Comparison of ENCODE assay signal across 11 cellular contexts in genomic region chr7:138662066-138663061, GRCh38. TPM values are rescaled to one million over a fixed set of nuclear protein-coding genes. Genes with fewer than 3 reads are reported as not detected.
"Had no signal": no experiment of that assay in that cellular context is flagged by ENCODE, and none has a peak within 500 bp of the region (broad histone marks: within the 10 kb centered on the region; RNA-seq: fewer than 3 reads in every experiment).

No MANE protein-coding gene starts in this region.

- H3K27ac Mint-ChIP-seq: activated CD4-positive, alpha-beta T cell treated with anti-CD3 and anti-CD28 coated beads, Interleukin-2, amount 10 ng/mL, durations not matched to agents 24 days and 14 days; activated T-helper 1 cell treated with anti-CD3 and anti-CD28 coated beads, Interleukin-12 subunit alpha, Interleukin-12 subunit beta, Interleukin-2, Interleukin-4 antibody, amounts not matched to agents 30 ng/mL and 10 ng/mL and 1 ng/mL, durations not matched to agents 14 hours and 24 hours and 36 hours; naive thymus-derived CD4-positive, alpha-beta T cell had no signal

- ATAC-seq: heart right ventricle; naive thymus-derived CD4-positive, alpha-beta T cell had no signal

- H3K4me3 Mint-ChIP-seq: activated CD4-positive, alpha-beta T cell treated with anti-CD3 and anti-CD28 coated beads, Interleukin-2, amount 10 ng/mL, durations not matched to agents 24 days and 14 days; activated T-helper 1 cell treated with anti-CD3 and anti-CD28 coated beads, Interleukin-12 subunit alpha, Interleukin-12 subunit beta, Interleukin-2, Interleukin-4 antibody, amounts not matched to agents 30 ng/mL and 10 ng/mL and 1 ng/mL, durations not matched to agents 14 hours and 24 hours and 36 hours had no signal

- H3K27ac ChIP-seq: heart right ventricle, uterus had no signal

- H3K4me3 ChIP-seq: heart right ventricle, uterus had no signal

- H3K9me3 Mint-ChIP-seq: activated T-helper 1 cell treated with anti-CD3 and anti-CD28 coated beads, Interleukin-12 subunit alpha, Interleukin-12 subunit beta, Interleukin-2, Interleukin-4 antibody, amounts not matched to agents 30 ng/mL and 10 ng/mL and 1 ng/mL, durations not matched to agents 14 hours and 24 hours and 36 hours; naive thymus-derived CD4-positive, alpha-beta T cell had no signal

- H3K36me3 ChIP-seq: heart right ventricle, uterus had no signal

- DNase-seq: activated CD4-positive, alpha-beta T cell treated with anti-CD3 and anti-CD28 coated beads, Interleukin-2, amount 10 ng/mL, durations not matched to agents 24 days and 14 days; activated naive CD4-positive, alpha-beta T cell; aorta; heart right ventricle; naive thymus-derived CD4-positive, alpha-beta T cell; T-helper 9 cell; uterus had no signal

- H3K27me3 ChIP-seq: uterus had no signal

- H3K9me3 ChIP-seq: heart right ventricle, uterus had no signal

RNA-seq across cellular contexts. Expression of gene SVOPL, which starts 38.8 kb away (rescaled TPM):
- total RNA-seq: activated CD4-positive, alpha-beta T cell treated with anti-CD3 and anti-CD28 coated beads, Interleukin-2, amount 10 ng/mL, durations not matched to agents 24 days and 14 days; activated T-helper 1 cell treated with anti-CD3 and anti-CD28 coated beads, Interleukin-12 subunit alpha, Interleukin-12 subunit beta, Interleukin-2, Interleukin-4 antibody, amounts not matched to agents 30 ng/mL and 10 ng/mL and 1 ng/mL, durations not matched to agents 14 hours and 24 hours and 36 hours; aorta; heart right ventricle; kidney epithelial cell; osteoblast; skeletal muscle tissue had no signal
- polyA plus RNA-seq: heart right ventricle had no signal
